Comparison of ENCODE assay signal across 15 cellular contexts in genomic region chr9:135299651-135300345, GRCh38.
DNase-seq lines count a peak whose midpoint lies in the region; TF ChIP-seq lines count a peak whose summit lies in the region.
"Had no signal": no experiment of that assay in that cellular context is flagged by ENCODE, and none has a peak within 500 bp of the region (broad histone marks: within the 10 kb centered on the region; RNA-seq: fewer than 3 reads in every experiment).

No MANE protein-coding gene starts in this region.

- H2BK5ac ChIP-seq in neuronal stem cell (ENCODE audit: low read length), result no peak overlapping the region

- peak overlapping the region; percentile 99 for H3K14ac ChIP-seq in neuronal stem cell (ENCODE audit: low read length)

- H2BK12ac ChIP-seq in neuronal stem cell (ENCODE audit: low read length), result peak overlapping the region; percentile 94

- H3K36me3 ChIP-seq in neuronal stem cell (replicated peaks in 1 of 2; ENCODE audit: control insufficient read depth in 2 of 2, insufficient read depth in 2 of 2, low read length in 2 of 2), result no peaks in the 10 kb centered on the region
- no peaks in the 10 kb centered on the region for H3K36me3 ChIP-seq in colonic mucosa

- DNase-seq in activated CD8-positive, alpha-beta memory T cell treated with anti-CD3 and anti-CD28 coated beads for 24 hours, result peak; percentile 37
- no peak for DNase-seq in activated CD8-positive, alpha-beta memory T cell treated with anti-CD3 and anti-CD28 coated beads, Interleukin-2, amount 50 U/mL, for 4 hours
- DNase-seq in neuronal stem cell (ENCODE audit: low spot score), result no peak
- DNase-seq in ureter (ENCODE audit: low spot score), result peak; percentile 22
- no peak for DNase-seq in stimulated activated CD4-positive, alpha-beta T cell treated with anti-CD3 and anti-CD28 coated beads, Interleukin-4, amount 100 ng/mL, for 1 hour
- no peak for DNase-seq in colonic mucosa
- DNase-seq in SK-N-DZ (ENCODE audit: low spot score), result no peak
- DNase-seq: Calu3, EL, NCI-H2107, NCI-H226 had no signal

- TF ChIP-seq CTCF in VCaP (conservative IDR thresholded peaks at IDR 0.05) (no peak), colonic mucosa (IDR thresholded peaks at IDR 0.05) (no peak)

- WGBS in neuronal stem cell (ENCODE audit: extremely low coverage in 2 of 2, insufficient read length in 2 of 2, insufficient replicate concordance in 1 of 2), 2 donors, result no CpG with 5 or more reads among the region's 16 CpGs

- H3K27me3 ChIP-seq in neuronal stem cell (ENCODE audit: control insufficient read depth in 3 of 3, insufficient read depth in 3 of 3, low read depth in 1 of 3, low read length in 3 of 3) (peaks cover 0 to 59% (median 0%) of the 10 kb centered on the region in 3 experiments), colonic mucosa (peaks cover 10% of the 10 kb centered on the region)

- no peaks in the 10 kb centered on the region for H3K9me3 ChIP-seq in neuronal stem cell (replicated peaks in 1 of 2; ENCODE audit: control insufficient read depth in 2 of 2, insufficient read depth in 1 of 2, low read depth in 1 of 2, low read length in 2 of 2)
- no peaks in the 10 kb centered on the region for H3K9me3 ChIP-seq in colonic mucosa

- H2BK15ac ChIP-seq in neuronal stem cell (ENCODE audit: low read length), result peak overlapping the region; percentile 37

- H2BK120ac ChIP-seq in neuronal stem cell (ENCODE audit: low read depth, low read length), result no peak overlapping the region

- H3K9ac ChIP-seq in neuronal stem cell (ENCODE audit: low read depth, low read length, poor library complexity) (peak overlapping the region; percentile 70), colonic mucosa (ENCODE audit: low read depth in 2 of 2, low read length in 2 of 2) (no peak overlapping the region)

- H3K27ac ChIP-seq in VCaP (peak overlapping the region; percentile 53; the same call in 1 of the 2 replicates), neuronal stem cell (replicated peaks; ENCODE audit: low read length) (no peak overlapping the region), colonic mucosa (no peak overlapping the region)

- peak overlapping the region; percentile 64 for H3K18ac ChIP-seq in neuronal stem cell (ENCODE audit: low read length)

- no peak overlapping the region for H3K23ac ChIP-seq in neuronal stem cell (ENCODE audit: low read depth, low read length, poor library complexity)

- no peaks in the 10 kb centered on the region for H3K79me1 ChIP-seq in neuronal stem cell (ENCODE audit: low read depth, low read length)

- peak overlapping the region; percentile 65 for H4K8ac ChIP-seq in neuronal stem cell (ENCODE audit: low read depth, low read length)

- H3K4ac ChIP-seq in neuronal stem cell (ENCODE audit: low read length), result no peak overlapping the region

- H4K91ac ChIP-seq in neuronal stem cell (ENCODE audit: low read depth, low read length, poor library complexity), result no peak overlapping the region

- no peak overlapping the region for H2AFZ ChIP-seq in neuronal stem cell (ENCODE audit: low read length)
- H2AFZ ChIP-seq: GM23338 had no signal

- intact Hi-C loops in colonic mucosa (cut with DNase I), result no loop called here

- H3K4me3 ChIP-seq in neuronal stem cell (ENCODE audit: low read length in 2 of 2), result no peak overlapping the region
- H3K4me3 ChIP-seq in colonic mucosa, result no peak overlapping the region
- H3K4me3 ChIP-seq: GM12878, GM23338, K562 had no signal

- H2AK5ac ChIP-seq in neuronal stem cell (ENCODE audit: low read depth, low read length), result peak overlapping the region; percentile 75

- peaks cover 0 to 2% of the 10 kb centered on the region in 2 donors for H3K4me1 ChIP-seq in neuronal stem cell (ENCODE audit: control insufficient read depth in 2 of 2, insufficient read depth in 1 of 2, low read depth in 1 of 2, low read length in 2 of 2)
- no peaks in the 10 kb centered on the region for H3K4me1 ChIP-seq in colonic mucosa

- no peak overlapping the region for H3K4me2 ChIP-seq in neuronal stem cell (ENCODE audit: insufficient read depth, low read length, poor library complexity, severe bottlenecking)
- H3K4me2 ChIP-seq: GM23338 had no signal

Comparison
In these comparisons a context has a peak if more than half of its experiments do, and no peak if none do; other contexts are left out.
1. DNase-seq: peak in activated CD8-positive, alpha-beta memory T cell treated with anti-CD3 and anti-CD28 coated beads for 24 hours (single experiment) and ureter (single experiment); none in activated CD8-positive, alpha-beta memory T cell treated with anti-CD3 and anti-CD28 coated beads, Interleukin-2, amount 50 U/mL, for 4 hours (single experiment), neuronal stem cell (single experiment), stimulated activated CD4-positive, alpha-beta T cell treated with anti-CD3 and anti-CD28 coated beads, Interleukin-4, amount 100 ng/mL, for 1 hour (single experiment), colonic mucosa (single experiment) and SK-N-DZ (single experiment).